ENCODE assay signal across 11 cellular contexts in the genomic region with DNA sequence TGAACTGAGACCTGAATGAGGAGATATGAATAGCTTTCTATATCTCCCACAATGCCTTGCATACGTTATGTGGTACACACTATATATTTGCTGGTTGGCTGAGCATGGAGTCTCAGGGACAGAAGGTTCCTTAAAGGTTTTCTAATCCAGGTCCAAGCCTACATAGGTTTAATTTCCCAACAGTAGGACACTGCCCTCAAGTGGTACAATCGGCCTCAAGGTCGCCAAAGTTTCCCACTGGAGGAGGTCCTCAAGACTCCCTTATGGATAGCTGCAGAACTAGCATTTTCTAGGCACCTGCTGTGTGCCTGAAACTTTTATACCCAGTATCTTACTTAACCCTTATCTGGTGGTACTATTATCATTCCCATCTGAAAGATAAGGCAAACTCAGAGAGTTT. TPM values are rescaled to one million over a fixed set of nuclear protein-coding genes. Genes with fewer than 3 reads are reported as not detected.
A peak's percentile ranks its signal among the peaks of the same experiment; 100 is the strongest.
DNase-seq lines count a peak whose midpoint lies in the region; ATAC-seq and TF ChIP-seq lines count a peak whose summit lies in the region.
"Had no signal": no experiment of that assay in that cellular context is flagged by ENCODE, and none has a peak within 500 bp of the region (broad histone marks: within the 10 kb centered on the region; RNA-seq: fewer than 3 reads in every experiment).

No MANE protein-coding gene starts in this region.

- no peak overlapping the region for H3K27ac ChIP-seq in AG04450 (ENCODE audit: low read depth, low read length)
- H3K27ac ChIP-seq: thoracic aorta had no signal

- H3K36me3 ChIP-seq in kidney epithelial cell (ENCODE audit: control insufficient read depth, insufficient read depth, low read length): no peaks in the 10 kb centered on the region
- H3K36me3 ChIP-seq: thoracic aorta had no signal

- H3K27me3 ChIP-seq in AG04450 (ENCODE audit: control insufficient read depth, insufficient read depth, low read length) (no peaks in the 10 kb centered on the region), kidney epithelial cell (ENCODE audit: control insufficient read depth, insufficient read depth, low read length) (no peaks in the 10 kb centered on the region)

- CTCF ChIA-PET in AG04450 (lab: Charles Lee) (interaction anchor here (0.6 to 3.7 kb wide), 8 partner anchors 20 to 611 kb away, joined by 3 to 21 read pairs (median 4); no protein-coding TSS in a partner anchor), HEK293T (lab: Yijun Ruan, JAX) (interaction anchor here (1.1 to 5.4 kb wide), 7 partner anchors 13 to 611 kb away, joined by 3 to 81 read pairs (median 5); a partner anchor contains a TSS)
- CTCF ChIA-PET in activated CD4-positive, alpha-beta T cell treated with anti-CD3 and anti-CD28 coated beads, Interleukin-2, amount 10 ng/mL, durations not matched to agents 7 days and 5 days (lab: Charles Lee): interaction anchor here (0.7 to 1.4 kb wide), 2 partner anchors 44 to 76 kb away, joined by 4 read pairs; no protein-coding TSS in a partner anchor

- no peak for DNase-seq in AG04450 (ENCODE audit: low read depth, low spot score)
- DNase-seq in HEK293T (ENCODE audit: extremely low spot score): peak; percentile 44
- peak; percentile 15 for DNase-seq in amniotic stem cell (lab: John Stamatoyannopoulos, UW)
- no peak for DNase-seq in kidney epithelial cell (ENCODE audit: low read depth)
- DNase-seq in effector memory CD8-positive, alpha-beta T cell: no peak
- no peak for DNase-seq in activated CD4-positive, alpha-beta T cell treated with anti-CD3 and anti-CD28 coated beads, Interleukin-2, amount 10 ng/mL, durations not matched to agents 7 days and 5 days
- DNase-seq: GF-D8, NCI-H510A treated with DMSO at 0.1 percent for 48 hours had no signal

- H3K9me3 Mint-ChIP-seq in effector memory CD8-positive, alpha-beta T cell: no peaks in the 10 kb centered on the region
- H3K9me3 Mint-ChIP-seq in activated CD4-positive, alpha-beta T cell treated with anti-CD3 and anti-CD28 coated beads, Interleukin-2, amount 10 ng/mL, durations not matched to agents 7 days and 5 days: no peaks in the 10 kb centered on the region

- H3K27ac Mint-ChIP-seq in effector memory CD8-positive, alpha-beta T cell: no peak overlapping the region
- H3K27ac Mint-ChIP-seq in activated CD4-positive, alpha-beta T cell treated with anti-CD3 and anti-CD28 coated beads, Interleukin-2, amount 10 ng/mL, durations not matched to agents 7 days and 5 days: no peak overlapping the region

- no peaks in the 10 kb centered on the region for H3K4me1 Mint-ChIP-seq in effector memory CD8-positive, alpha-beta T cell (ENCODE audit: low read depth in 2 of 2)
- H3K4me1 Mint-ChIP-seq in activated CD4-positive, alpha-beta T cell treated with anti-CD3 and anti-CD28 coated beads, Interleukin-2, amount 10 ng/mL, durations not matched to agents 7 days and 5 days: no peaks in the 10 kb centered on the region

- peaks cover 15 to 20% of the 10 kb centered on the region in 2 donors for H3K27me3 Mint-ChIP-seq in effector memory CD8-positive, alpha-beta T cell
- H3K27me3 Mint-ChIP-seq in activated CD4-positive, alpha-beta T cell treated with anti-CD3 and anti-CD28 coated beads, Interleukin-2, amount 10 ng/mL, durations not matched to agents 7 days and 5 days: peaks cover 9% of the 10 kb centered on the region

- no peak overlapping the region for H3K4me3 ChIP-seq in AG04450 (ENCODE audit: low read depth, low read length)
- no peak overlapping the region for H3K4me3 ChIP-seq in kidney epithelial cell (ENCODE audit: low read depth, low read length)
- H3K4me3 ChIP-seq: thoracic aorta had no signal

- POLR2A ChIA-PET in AG04450 (lab: Yijun Ruan, JAX) (no interaction called here), HEK293T (lab: Yijun Ruan, JAX) (interaction anchor here (1.2 kb wide), 1 partner anchor 75 kb away, joined by 3 read pairs; no protein-coding TSS in a partner anchor)
- POLR2A ChIA-PET in activated CD4-positive, alpha-beta T cell treated with anti-CD3 and anti-CD28 coated beads, Interleukin-2, amount 10 ng/mL, durations not matched to agents 7 days and 5 days (lab: Charles Lee): no interaction called here

- no peaks in the 10 kb centered on the region for H3K36me3 Mint-ChIP-seq in effector memory CD8-positive, alpha-beta T cell (ENCODE audit: insufficient read depth)
- no peaks in the 10 kb centered on the region for H3K36me3 Mint-ChIP-seq in activated CD4-positive, alpha-beta T cell treated with anti-CD3 and anti-CD28 coated beads, Interleukin-2, amount 10 ng/mL, durations not matched to agents 7 days and 5 days (ENCODE audit: low read depth)

- no peak overlapping the region for H3K4me3 Mint-ChIP-seq in effector memory CD8-positive, alpha-beta T cell
- no peak overlapping the region for H3K4me3 Mint-ChIP-seq in activated CD4-positive, alpha-beta T cell treated with anti-CD3 and anti-CD28 coated beads, Interleukin-2, amount 10 ng/mL, durations not matched to agents 7 days and 5 days

- ATAC-seq in GM21528 (IDR thresholded peaks at IDR 0.05; ENCODE audit: low FRiP score, unreplicated experiment) (no peak), GM18511 (IDR thresholded peaks at IDR 0.05; ENCODE audit: unreplicated experiment) (no peak)
- no peak for ATAC-seq in effector memory CD8-positive, alpha-beta T cell (replicated peaks)

- TF ChIP-seq CTCF in AG04450 (IDR thresholded peaks at IDR 0.05; ENCODE audit: low read depth, low read length) (peak; percentile 30), kidney epithelial cell (IDR thresholded peaks at IDR 0.05; ENCODE audit: insufficient read depth, low read length, poor library complexity, severe bottlenecking) (peak; percentile 30)

- no peaks in the 10 kb centered on the region for H3K9me3 ChIP-seq in AG04450 (ENCODE audit: control insufficient read depth, insufficient read depth, low read length)
- H3K9me3 ChIP-seq: thoracic aorta had no signal

TF ChIP-seq in HEK293T, 16 proteins besides CTCF, POLR2A, EP300 and RAD21:
- TF ChIP-seq ARNT (IDR thresholded peaks at IDR 0.05) (no peak), FOXK2 (IDR thresholded peaks at IDR 0.05) (no peak), ELF4 (IDR thresholded peaks at IDR 0.05) (no peak), L3MBTL2 (conservative IDR thresholded peaks at IDR 0.05) (no peak), SP1 (IDR thresholded peaks at IDR 0.05) (no peak), HDGF (IDR thresholded peaks at IDR 0.05; ENCODE audit: borderline replicate concordance) (no peak), BHLHE40 (IDR thresholded peaks at IDR 0.05; ENCODE audit: borderline replicate concordance) (no peak)

RNA-seq across cellular contexts. Expression of a gene that starts 21.0 kb away (rescaled TPM):
- polyA plus RNA-seq in AG04450 (2011; rRNA removed): 19.1 and 22.8 TPM in 2 replicates
- 17.9 and 20.5 TPM in 2 replicates for polyA minus RNA-seq in AG04450 (2011; rRNA and poly(A)+ RNA removed)
- 45.3 and 56.5 TPM in 2 replicates for total RNA-seq in kidney epithelial cell
- 1 to 10 TPM; 3.8 to 4.6 TPM for total RNA-seq in activated CD4-positive, alpha-beta T cell treated with anti-CD3 and anti-CD28 coated beads, Interleukin-2, amount 10 ng/mL, durations not matched to agents 7 days and 5 days

Comparison
In these comparisons a context has a peak if more than half of its experiments do, and no peak if none do; other contexts are left out.
1. DNase-seq: peak in HEK293T (single experiment) and amniotic stem cell (single experiment); none in AG04450 (single experiment), kidney epithelial cell (single experiment), effector memory CD8-positive, alpha-beta T cell (0 of 3) and activated CD4-positive, alpha-beta T cell treated with anti-CD3 and anti-CD28 coated beads, Interleukin-2, amount 10 ng/mL, durations not matched to agents 7 days and 5 days (single experiment).